Comparison of ENCODE assay signal across 16 cellular contexts in the genomic region with DNA sequence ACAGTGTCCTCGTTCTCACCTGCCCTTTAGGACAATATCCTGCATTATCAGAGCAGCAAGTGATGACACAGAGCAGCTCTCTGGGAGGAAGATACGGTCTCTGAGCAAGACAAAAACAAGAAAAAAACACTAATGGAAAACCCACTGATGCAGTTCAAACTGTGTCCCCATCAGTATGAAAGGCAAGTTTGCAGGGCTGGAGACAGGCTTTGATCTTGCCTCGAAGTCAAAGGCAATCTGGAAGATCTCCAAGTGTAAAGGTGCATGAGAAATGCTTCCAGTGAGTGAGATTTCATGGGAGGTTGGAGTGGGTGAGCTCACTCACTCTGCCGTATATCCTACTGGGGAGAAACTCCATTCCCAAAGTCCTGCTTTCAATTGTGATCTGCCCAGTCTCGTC.
DNase-seq lines count a peak whose midpoint lies in the region; ATAC-seq, FAIRE-seq and TF ChIP-seq lines count a peak whose summit lies in the region.
"Had no signal": no experiment of that assay in that cellular context is flagged by ENCODE, and none has a peak within 500 bp of the region (broad histone marks: within the 10 kb centered on the region; RNA-seq: fewer than 3 reads in every experiment).

No MANE protein-coding gene starts in this region.

- H3K27me3 ChIP-seq in BLaER1 treated with 17β-estradiol and CSF1 and Interleukin-3, amounts not matched to agents 10 nM and 100 nM: no peaks in the 10 kb centered on the region
- peaks cover 0 to 18% (median 6%) of the 10 kb centered on the region in 7 donors for H3K27me3 ChIP-seq in heart right ventricle

- ATAC-seq in HG02610 (IDR thresholded peaks at IDR 0.05; ENCODE audit: unreplicated experiment) (no peak), heart right ventricle (no peak)

- no peak overlapping the region for H3K9ac ChIP-seq in BLaER1 treated with 17β-estradiol and CSF1 and Interleukin-3, amounts not matched to agents 10 nM and 100 nM
- H3K9ac ChIP-seq: GM23248 had no signal

- DNase-seq in glomerular visceral epithelial cell (ENCODE audit: extremely low spot score) (peak; percentile 81), left kidney (ENCODE audit: low read depth, low spot score) (peak; percentile 57), dermis blood vessel endothelial cell (no peak), frontal cortex (ENCODE audit: low spot score in 2 of 2) (no peak), heart right ventricle (no peak)
- DNase-seq: BE2C; Calu3; CD4-positive, alpha-beta memory T cell; DMS79 treated with DMSO at 0.1 percent for 48 hours; GF-D8; GM23248 had no signal

- no peak overlapping the region; a peak in 1 of 22 replicates for H3K27ac ChIP-seq in BLaER1 treated with 17β-estradiol and CSF1 and Interleukin-3, amounts not matched to agents 10 nM and 100 nM
- H3K27ac ChIP-seq in heart right ventricle: no peak overlapping the region
- H3K27ac ChIP-seq: GM23248, HL-60 had no signal

- 58 to 73% methylated on average over 5 of the region's 5 CpGs for WGBS in heart right ventricle, 2 donors

- peaks cover 6 to 36% (median 31%) of the 10 kb centered on the region in 10 experiments; a peak in 19 of 20 replicates for H3K4me1 ChIP-seq in BLaER1 treated with 17β-estradiol and CSF1 and Interleukin-3, amounts not matched to agents 10 nM and 100 nM
- no peaks in the 10 kb centered on the region for H3K4me1 ChIP-seq in heart right ventricle
- H3K4me1 ChIP-seq: BE2C, HAP-1 had no signal

- peak overlapping the region in 8 of 11 experiments; percentile 51 to 75 (median 63); a peak in 15 of 22 replicates for H3K4me2 ChIP-seq in BLaER1 treated with 17β-estradiol and CSF1 and Interleukin-3, amounts not matched to agents 10 nM and 100 nM

- no peak for TF ChIP-seq CTCF in heart right ventricle (IDR thresholded peaks at IDR 0.05)

- no peaks in the 10 kb centered on the region for H3K36me3 ChIP-seq in BLaER1 treated with 17β-estradiol and CSF1 and Interleukin-3, amounts not matched to agents 10 nM and 100 nM
- no peaks in the 10 kb centered on the region for H3K36me3 ChIP-seq in heart right ventricle
- H3K36me3 ChIP-seq: BE2C, HAP-1 had no signal

- no peak for FAIRE-seq in frontal cortex (lab: Jason Lieb, UNC)
- FAIRE-seq: GM19239 had no signal

- intact Hi-C loops in heart right ventricle (cut with DNase I): no loop called here

- no peak overlapping the region for H3K4me3 ChIP-seq in BLaER1 treated with 17β-estradiol and CSF1 and Interleukin-3, amounts not matched to agents 10 nM and 100 nM
- no peak overlapping the region for H3K4me3 ChIP-seq in heart right ventricle
- H3K4me3 ChIP-seq: GM23248, HAP-1 had no signal

- H3K9me3 ChIP-seq in BLaER1 treated with 17β-estradiol and CSF1 and Interleukin-3, amounts not matched to agents 10 nM and 100 nM (replicated peaks in 1 of 11): peaks cover 5 to 19% (median 9%) of the 10 kb centered on the region in 11 experiments; a peak in 13 of 22 replicates
- H3K9me3 ChIP-seq in heart right ventricle: no peaks in the 10 kb centered on the region
- H3K9me3 ChIP-seq: BE2C, HAP-1 had no signal

- no peaks in the 10 kb centered on the region for H4K20me1 ChIP-seq in BLaER1 treated with 17β-estradiol and CSF1 and Interleukin-3, amounts not matched to agents 10 nM and 100 nM

Comparison
In these comparisons a context has a peak if more than half of its experiments do, and no peak if none do; other contexts are left out.
1. DNase-seq: peak in glomerular visceral epithelial cell (single experiment) and left kidney (single experiment); none in dermis blood vessel endothelial cell (single experiment), frontal cortex (0 of 2) and heart right ventricle (0 of 2).